ENCODE assay signal across 8 cellular contexts in genomic region chr11:1882265-1883238, GRCh38. TPM values are rescaled to one million over a fixed set of nuclear protein-coding genes. Genes with fewer than 3 reads are reported as not detected.
DNase-seq lines count a peak whose midpoint lies in the region; ATAC-seq lines count a peak whose summit lies in the region.

No MANE protein-coding gene starts in this region.

- H3K18ac ChIP-seq in mesendoderm (ENCODE audit: low read length) = no peak overlapping the region

- no peaks in the 10 kb centered on the region for H3K36me3 ChIP-seq in mesendoderm (ENCODE audit: control insufficient read depth, insufficient read depth, low read length)

- no peak overlapping the region for H3K23ac ChIP-seq in mesendoderm (ENCODE audit: low read length)

- in situ Hi-C loops in Caki2 (cut with HindIII; ENCODE audit: low pct_unique_long_range_greater_than_20kb, low sequenced_read_pairs) = no loop called here

- no peak overlapping the region for H3K4me3 Mint-ChIP-seq in activated CD4-positive, alpha-beta memory T cell treated with anti-CD3 and anti-CD28 coated beads, Interleukin-2, amount 10 ng/mL, durations not matched to agents 7 days and 5 days

- no peaks in the 10 kb centered on the region for H3K27me3 ChIP-seq in mesendoderm (ENCODE audit: insufficient read depth, low read length, poor library complexity)

- H3K9me3 Mint-ChIP-seq in activated CD4-positive, alpha-beta memory T cell treated with anti-CD3 and anti-CD28 coated beads, Interleukin-2, amount 10 ng/mL, durations not matched to agents 7 days and 5 days = no peaks in the 10 kb centered on the region

- H3K4me2 ChIP-seq in mesendoderm (ENCODE audit: low read length) = no peak overlapping the region

- DNase-seq in Caki2 (ENCODE audit: low read depth) = peak; percentile 51
- DNase-seq in NCI-H69 (lab: John Stamatoyannopoulos, UW) = peak; percentile 81
- peak; percentile 75 for DNase-seq in activated CD4-positive, alpha-beta memory T cell treated with anti-CD3 and anti-CD28 coated beads, Interleukin-2, amount 10 ng/mL, durations not matched to agents 7 days and 5 days
- peak; percentile 95 for DNase-seq in ecto neural progenitor cell (ENCODE audit: low spot score)
- DNase-seq in mesendoderm = peak; percentile 77
- peak; percentile 72 for DNase-seq in stimulated activated CD8-positive, alpha-beta memory T cell treated with anti-CD3 and anti-CD28 coated beads, Interleukin-15, amount 100 ng/mL, for 24 hours (ENCODE audit: low read depth)

- H3K27me3 Mint-ChIP-seq in activated CD4-positive, alpha-beta memory T cell treated with anti-CD3 and anti-CD28 coated beads, Interleukin-2, amount 10 ng/mL, durations not matched to agents 7 days and 5 days = no peaks in the 10 kb centered on the region

- H2BK15ac ChIP-seq in mesendoderm (replicated peaks; ENCODE audit: low read depth) = no peak overlapping the region

- peaks cover 4% of the 10 kb centered on the region for H3K36me3 Mint-ChIP-seq in activated CD4-positive, alpha-beta memory T cell treated with anti-CD3 and anti-CD28 coated beads, Interleukin-2, amount 10 ng/mL, durations not matched to agents 7 days and 5 days (ENCODE audit: low read depth)

- POLR2A ChIA-PET in activated CD4-positive, alpha-beta memory T cell treated with anti-CD3 and anti-CD28 coated beads, Interleukin-2, amount 10 ng/mL, durations not matched to agents 7 days and 5 days (lab: Charles Lee) = interaction anchor here (0.7 to 1.5 kb wide), 9 partner anchors 9 to 65 kb away, joined by 3 to 7 read pairs (median 4); partner anchors contain the start of genes MRPL23 and PRR33

- no peak overlapping the region for H3K27ac ChIP-seq in mesendoderm (ENCODE audit: low read depth, low read length)

- no peak overlapping the region for H4K5ac ChIP-seq in mesendoderm (ENCODE audit: low read length)

- H2BK120ac ChIP-seq in mesendoderm (ENCODE audit: low read depth, low read length) = no peak overlapping the region

- CTCF ChIA-PET in activated CD4-positive, alpha-beta memory T cell treated with anti-CD3 and anti-CD28 coated beads, Interleukin-2, amount 10 ng/mL, durations not matched to agents 7 days and 5 days (lab: Charles Lee) = interaction anchor here (0.6 to 3.7 kb wide), 35 partner anchors 8 to 269 kb away, joined by 3 to 39 read pairs (median 4); partner anchors contain the start of genes H19, LSP1, PRR33 and TNNI2

- no peak overlapping the region for H3K56ac ChIP-seq in mesendoderm (ENCODE audit: low read length)

- no peak overlapping the region for H4K8ac ChIP-seq in mesendoderm (ENCODE audit: low read depth, low read length)

- no peak overlapping the region for H3K4ac ChIP-seq in mesendoderm (ENCODE audit: low read depth, low read length)

- ATAC-seq in HG02678 (IDR thresholded peaks at IDR 0.05; ENCODE audit: unreplicated experiment) (peak; percentile 64), GM18858 (IDR thresholded peaks at IDR 0.05; ENCODE audit: unreplicated experiment) (no peak)

- no peak overlapping the region for H2BK5ac ChIP-seq in mesendoderm (ENCODE audit: low read length)

- H3K79me2 ChIP-seq in mesendoderm (ENCODE audit: control insufficient read depth, insufficient read depth, low read length) = no peaks in the 10 kb centered on the region

- no peak overlapping the region for H3K9ac ChIP-seq in mesendoderm (ENCODE audit: low read length)

- H3K4me1 Mint-ChIP-seq in activated CD4-positive, alpha-beta memory T cell treated with anti-CD3 and anti-CD28 coated beads, Interleukin-2, amount 10 ng/mL, durations not matched to agents 7 days and 5 days = peaks cover 12% of the 10 kb centered on the region

- H3K27ac Mint-ChIP-seq in activated CD4-positive, alpha-beta memory T cell treated with anti-CD3 and anti-CD28 coated beads, Interleukin-2, amount 10 ng/mL, durations not matched to agents 7 days and 5 days = no peak overlapping the region

- H3K79me1 ChIP-seq in mesendoderm (ENCODE audit: low read length) = no peaks in the 10 kb centered on the region

- WGBS in mesendoderm (ENCODE audit: extremely low coverage, insufficient coverage, low lambda C conversion rate) = no CpG with 5 or more reads among the region's 23 CpGs

- H2AK5ac ChIP-seq in mesendoderm (ENCODE audit: low read length) = no peak overlapping the region

- no peaks in the 10 kb centered on the region for H3K4me1 ChIP-seq in mesendoderm (ENCODE audit: control insufficient read depth, low read depth, low read length)

- no peak overlapping the region for H3K4me3 ChIP-seq in mesendoderm (ENCODE audit: low read length)

RNA-seq across cellular contexts. Expression of gene PRR33, which starts 9.1 kb away (rescaled TPM):
- total RNA-seq in Caki2 (2014; rRNA removed; shearing (Covaris generic); ENCODE audit: low replicate concordance) = not detected in 2 replicates
- total RNA-seq in activated CD4-positive, alpha-beta memory T cell treated with anti-CD3 and anti-CD28 coated beads, Interleukin-2, amount 10 ng/mL, durations not matched to agents 7 days and 5 days = under 1 TPM; 0.08 TPM
- not detected for polyA plus RNA-seq in mesendoderm (2013, experiment 1 of 2)
- polyA plus RNA-seq in mesendoderm (2013, experiment 2 of 2) = 0.01 TPM

RNA-seq across cellular contexts. Expression of gene LSP1, which starts 29.7 kb away (rescaled TPM):
- total RNA-seq in Caki2 (2014; rRNA removed; shearing (Covaris generic); ENCODE audit: low replicate concordance) = not detected in 2 replicates
- 100 to 1,000 TPM; 590 TPM for total RNA-seq in activated CD4-positive, alpha-beta memory T cell treated with anti-CD3 and anti-CD28 coated beads, Interleukin-2, amount 10 ng/mL, durations not matched to agents 7 days and 5 days
- polyA plus RNA-seq in mesendoderm (2013, experiment 1 of 2) = 0.08 TPM
- 0.03 TPM for polyA plus RNA-seq in mesendoderm (2013, experiment 2 of 2)

RNA-seq across cellular contexts. Expression of gene TNNT3, which starts 37.0 kb away (rescaled TPM):
- total RNA-seq in Caki2 (2014; rRNA removed; shearing (Covaris generic); ENCODE audit: low replicate concordance) = not detected in 2 replicates
- total RNA-seq in activated CD4-positive, alpha-beta memory T cell treated with anti-CD3 and anti-CD28 coated beads, Interleukin-2, amount 10 ng/mL, durations not matched to agents 7 days and 5 days = 1 to 10 TPM; 6.6 to 9.7 TPM
- polyA plus RNA-seq in mesendoderm (2013, experiment 1 of 2) = not detected
- polyA plus RNA-seq in mesendoderm (2013, experiment 2 of 2) = not detected

RNA-seq across cellular contexts. Expression of gene TNNI2, which starts 43.8 kb away (rescaled TPM):
- total RNA-seq in Caki2 (2014; rRNA removed; shearing (Covaris generic); ENCODE audit: low replicate concordance) = not detected in 2 replicates
- total RNA-seq in activated CD4-positive, alpha-beta memory T cell treated with anti-CD3 and anti-CD28 coated beads, Interleukin-2, amount 10 ng/mL, durations not matched to agents 7 days and 5 days = under 1 TPM; 0.38 to 0.60 TPM
- polyA plus RNA-seq in mesendoderm (2013, experiment 1 of 2) = not detected
- polyA plus RNA-seq in mesendoderm (2013, experiment 2 of 2) = not detected

RNA-seq across cellular contexts. Expression of gene SYT8, which starts 47.8 kb away (rescaled TPM):
- total RNA-seq in Caki2 (2014; rRNA removed; shearing (Covaris generic); ENCODE audit: low replicate concordance) = not detected in 2 replicates
- total RNA-seq in activated CD4-positive, alpha-beta memory T cell treated with anti-CD3 and anti-CD28 coated beads, Interleukin-2, amount 10 ng/mL, durations not matched to agents 7 days and 5 days = not detected
- polyA plus RNA-seq in mesendoderm (2013, experiment 1 of 2) = not detected
- not detected for polyA plus RNA-seq in mesendoderm (2013, experiment 2 of 2)

Comparison
In these comparisons a context has a peak if more than half of its experiments do, and no peak if none do; other contexts are left out.
1. RNA of gene LSP1, which starts 29.7 kb away (total RNA-seq): 590 TPM in activated CD4-positive, alpha-beta memory T cell treated with anti-CD3 and anti-CD28 coated beads, Interleukin-2, amount 10 ng/mL, durations not matched to agents 7 days and 5 days; not detected in Caki2; every median in the first group is over 100 times any median in the second.
2. Peak in every context shown above with its lines, with median percentiles within 50 percentile points of each other: DNase-seq.